In the genomic region with DNA sequence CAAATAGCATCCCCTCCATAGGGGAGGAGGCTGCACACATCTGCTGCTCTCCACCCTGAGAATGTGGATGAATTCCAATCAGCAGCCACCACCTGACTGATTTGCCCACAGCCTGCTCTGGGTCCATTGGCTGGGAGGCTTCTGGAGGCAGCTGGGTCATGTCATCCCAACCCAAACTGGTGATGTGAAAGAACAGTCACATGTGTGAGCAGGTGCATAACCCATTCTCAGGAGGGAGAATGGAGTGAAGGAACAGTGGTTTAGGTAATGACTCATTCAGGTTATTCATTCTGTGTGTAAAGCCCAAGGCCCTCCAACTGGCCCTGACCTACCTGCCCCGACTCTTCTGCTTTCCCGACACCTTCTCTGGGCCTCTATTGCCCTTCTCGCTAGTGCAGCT, we compare ENCODE assay signal across 11 cellular contexts.
DNase-seq lines count a peak whose midpoint lies in the region; ATAC-seq and TF ChIP-seq lines count a peak whose summit lies in the region.
"Had no signal": no experiment of that assay in that cellular context is flagged by ENCODE, and none has a peak within 500 bp of the region (broad histone marks: within the 10 kb centered on the region; RNA-seq: fewer than 3 reads in every experiment).

No MANE protein-coding gene starts in this region.

- H3K9me3 ChIP-seq in OCI-LY3 (ENCODE audit: insufficient read depth, low read length) (peaks cover 10% of the 10 kb centered on the region; the same call in 1 of the 2 replicates), right lobe of liver (no peaks in the 10 kb centered on the region)
- H3K9me3 ChIP-seq: suprapubic skin had no signal

- H3K4me2 ChIP-seq in OCI-LY3 (ENCODE audit: low read length): peak overlapping the region; percentile 47

- H3K4me3 ChIP-seq in OCI-LY3 (ENCODE audit: low read length): peak overlapping the region; percentile 11
- no peak overlapping the region for H3K4me3 ChIP-seq in right lobe of liver
- H3K4me3 ChIP-seq: coronary artery, suprapubic skin had no signal

- no peak overlapping the region; the same call in 1 of the 2 replicates for H3K9ac ChIP-seq in OCI-LY3 (ENCODE audit: low read length)

- no peak overlapping the region for H2AFZ ChIP-seq in OCI-LY3 (ENCODE audit: low read depth, low read length)

- intact Hi-C loops in right lobe of liver (cut with DNase I): no loop called here

- H3K36me3 ChIP-seq in OCI-LY3 (replicated peaks; ENCODE audit: low read depth, low read length): peaks cover 12% of the 10 kb centered on the region
- H3K36me3 ChIP-seq in right lobe of liver: no peaks in the 10 kb centered on the region
- H3K36me3 ChIP-seq: suprapubic skin had no signal

- H3K27ac ChIP-seq in OCI-LY3 (ENCODE audit: low read length): peak overlapping the region; percentile 77
- H3K27ac ChIP-seq in right lobe of liver: no peak overlapping the region
- H3K27ac ChIP-seq: coronary artery, suprapubic skin had no signal

- no peaks in the 10 kb centered on the region for H4K20me1 ChIP-seq in OCI-LY3 (ENCODE audit: insufficient read depth, low read length)

- H3K27me3 ChIP-seq in OCI-LY3 (ENCODE audit: low read depth, low read length) (peaks cover 17% of the 10 kb centered on the region), right lobe of liver (no peaks in the 10 kb centered on the region)
- H3K27me3 ChIP-seq: suprapubic skin had no signal

- TF ChIP-seq CTCF in OCI-LY3 (IDR thresholded peaks at IDR 0.05; ENCODE audit: low read depth, low read length): no peak
- TF ChIP-seq CTCF in right lobe of liver (IDR thresholded peaks at IDR 0.05): no peak

- no peak for DNase-seq in right lobe of liver
- no peak for DNase-seq in GDM1 (lab: John Stamatoyannopoulos, UW)
- no peak for DNase-seq in NCI-H2081 treated with DMSO at 0.1 percent for 48 hours (lab: John Stamatoyannopoulos, UW)
- DNase-seq: NCI-H510A treated with DMSO at 0.1 percent for 48 hours had no signal

- peak; percentile 51 for ATAC-seq in GM18499 (IDR thresholded peaks at IDR 0.05; ENCODE audit: insufficient read depth, unreplicated experiment)
- ATAC-seq in GM19035 (IDR thresholded peaks at IDR 0.05; ENCODE audit: unreplicated experiment): peak; percentile 37
- peak; percentile 79 for ATAC-seq in HG02870 (IDR thresholded peaks at IDR 0.05; ENCODE audit: unreplicated experiment)
- ATAC-seq in right lobe of liver: no peak
- no peak for ATAC-seq in GM19455 (IDR thresholded peaks at IDR 0.05; ENCODE audit: unreplicated experiment)

- no peak for TF ChIP-seq POLR2A in right lobe of liver (IDR thresholded peaks at IDR 0.05)

- no peaks in the 10 kb centered on the region for H3K79me2 ChIP-seq in OCI-LY3 (ENCODE audit: low read length)

- H3K4me1 ChIP-seq in OCI-LY3 (ENCODE audit: low read length) (peaks cover 77% of the 10 kb centered on the region), right lobe of liver (no peaks in the 10 kb centered on the region)
- H3K4me1 ChIP-seq: suprapubic skin had no signal

- WGBS in right lobe of liver (ENCODE audit: insufficient coverage, low coverage, low lambda C conversion rate, missing lambda C conversion rate): 89% methylated on average over 3 of the region's 3 CpGs

Comparison
In these comparisons a context has a peak if more than half of its experiments do, and no peak if none do; other contexts are left out.
1. ATAC-seq: peak in GM18499 (single experiment), GM19035 (single experiment) and HG02870 (single experiment); none in right lobe of liver (0 of 4) and GM19455 (single experiment).